22 cellular contexts compared by ENCODE assay signal in the genomic region with DNA sequence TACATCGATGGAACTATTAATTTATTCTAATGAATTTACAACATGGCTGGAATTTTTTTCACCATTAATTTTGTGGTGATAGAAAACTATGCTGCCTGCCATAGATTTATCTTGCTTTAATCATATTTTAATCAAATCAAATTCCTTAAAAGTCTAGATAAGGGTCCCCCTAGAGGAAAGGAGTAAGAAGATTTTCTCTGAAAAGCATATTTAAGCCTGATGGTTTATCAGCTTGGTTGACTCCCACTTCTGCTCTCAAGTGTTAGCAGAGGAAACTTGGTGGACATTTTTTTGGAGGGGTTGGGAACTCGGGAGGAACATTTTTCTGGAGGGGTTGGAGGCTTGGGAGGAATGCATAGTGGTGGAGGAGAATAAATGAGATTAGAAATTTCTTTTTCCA.
DNase-seq lines count a peak whose midpoint lies in the region; ATAC-seq and TF ChIP-seq lines count a peak whose summit lies in the region.
"Had no signal": no experiment of that assay in that cellular context is flagged by ENCODE, and none has a peak within 500 bp of the region (broad histone marks: within the 10 kb centered on the region; RNA-seq: fewer than 3 reads in every experiment).

No MANE protein-coding gene starts in this region.

- CTCF ChIA-PET in A673 (lab: Charles Lee) = no interaction called here
- CTCF ChIA-PET in HCT116 (lab: Charles Lee) = no interaction called here
- CTCF ChIA-PET in activated CD4-positive, alpha-beta memory T cell treated with anti-CD3 and anti-CD28 coated beads, Interleukin-2, amount 10 ng/mL, durations not matched to agents 7 days and 5 days (lab: Charles Lee) = no interaction called here

- no peak overlapping the region for H3K4me3 Mint-ChIP-seq in activated CD4-positive, alpha-beta memory T cell treated with anti-CD3 and anti-CD28 coated beads, Interleukin-2, amount 10 ng/mL, durations not matched to agents 7 days and 5 days
- H3K4me3 Mint-ChIP-seq: activated CD4-positive, alpha-beta memory T cell treated with anti-CD3 and anti-CD28 coated beads for 36 hours; activated T-cell treated with anti-CD3 and anti-CD28 coated beads, Interleukin-2, amount 50 U/mL, for 72 hours; stimulated activated naive B cell treated with anti-CD40 and anti-IgM and Interleukin-4, amounts not matched to agents 10 μg/mL and 1 μg/mL and 100 μg/mL, for 72 hours had no signal

- intact Hi-C loops in A673 (cut with micrococcal nuclease; ENCODE audit: unreplicated experiment) (loop anchor here (5.0 kb wide), 1 partner anchor 186 kb away; no protein-coding TSS in a partner anchor), HCT116 (cut with micrococcal nuclease) (no loop called here), posterior vena cava (cut with DNase I) (no loop called here)

- H3K4me3 ChIP-seq in A673 (ENCODE audit: low read depth, low read length, poor library complexity, severe bottlenecking) = no peak overlapping the region
- H3K4me3 ChIP-seq in HCT116 (replicated peaks in 1 of 2; ENCODE audit: low read depth in 1 of 2, low read length in 2 of 2) = no peak overlapping the region
- H3K4me3 ChIP-seq: A549, lung, upper lobe of left lung had no signal

- H3K4me1 Mint-ChIP-seq in activated CD4-positive, alpha-beta memory T cell treated with anti-CD3 and anti-CD28 coated beads, Interleukin-2, amount 10 ng/mL, durations not matched to agents 7 days and 5 days = no peaks in the 10 kb centered on the region

- TF ChIP-seq POLR2A in HCT116 (IDR thresholded peaks at IDR 0.05; ENCODE audit: borderline replicate concordance, extremely low read depth, insufficient read depth, insufficient read length) = no peak

- peak; percentile 41 for TF ChIP-seq CTCF in A673 (conservative IDR thresholded peaks at IDR 0.05; ENCODE audit: low read depth, low read length)
- TF ChIP-seq CTCF in HCT116 (IDR thresholded peaks at IDR 0.05 in 2 of 3, conservative IDR thresholded peaks at IDR 0.05 in 1 of 3; ENCODE audit: borderline replicate concordance in 1 of 3, insufficient read depth in 1 of 3, low read depth in 2 of 3, low read length in 2 of 3) = peak in 1 of 3 experiments; percentile 29; a peak in 2 of 6 replicates

- RAD21 ChIA-PET in HCT116 (lab: Charles Lee; ENCODE audit: low non-redundant PET in 1 of 2, low total read pairs in 2 of 2, uncharacterized antibody in 2 of 2, unreplicated experiment in 2 of 2) = no interaction called here

- no peak overlapping the region for H2AFZ ChIP-seq in HCT116 (ENCODE audit: low read depth, low read length, poor library complexity, severe bottlenecking)

- H3K36me3 ChIP-seq in A673 (ENCODE audit: insufficient read depth, low read length, poor library complexity, severe bottlenecking) (no peaks in the 10 kb centered on the region), HCT116 (ENCODE audit: control insufficient read depth in 1 of 2, insufficient read depth in 2 of 2, low read length in 2 of 2) (no peaks in the 10 kb centered on the region)
- H3K36me3 ChIP-seq: upper lobe of left lung had no signal

- H3K4me1 ChIP-seq in A673 (ENCODE audit: insufficient read depth, low read length, poor library complexity, severe bottlenecking) = no peaks in the 10 kb centered on the region
- H3K4me1 ChIP-seq in HCT116 (ENCODE audit: control insufficient read depth in 1 of 2, insufficient read depth in 2 of 2, low read length in 2 of 2) = peaks cover 3 to 4% of the 10 kb centered on the region in 2 experiments; a peak in 2 of 4 replicates
- H3K4me1 ChIP-seq: A549, upper lobe of left lung had no signal

- ATAC-seq in HCT116 = no peak
- ATAC-seq: A549; activated T-cell treated with anti-CD3 and anti-CD28 coated beads, Interleukin-2, amount 50 U/mL, for 72 hours; stimulated activated naive B cell treated with anti-CD40 and anti-IgM and Interleukin-4, amounts not matched to agents 10 μg/mL and 1 μg/mL and 100 μg/mL, for 72 hours had no signal

- no peaks in the 10 kb centered on the region for H3K9me2 ChIP-seq in HCT116 (ENCODE audit: insufficient read depth)

- no peak overlapping the region for H3K4me2 ChIP-seq in HCT116 (ENCODE audit: low read length)
- H3K4me2 ChIP-seq: A549 had no signal

- peaks cover 2% of the 10 kb centered on the region for H3K36me3 Mint-ChIP-seq in activated CD4-positive, alpha-beta memory T cell treated with anti-CD3 and anti-CD28 coated beads, Interleukin-2, amount 10 ng/mL, durations not matched to agents 7 days and 5 days (ENCODE audit: low read depth)
- H3K36me3 Mint-ChIP-seq: activated CD4-positive, alpha-beta memory T cell treated with anti-CD3 and anti-CD28 coated beads for 36 hours; naive B cell; stimulated activated naive B cell treated with anti-CD40 and anti-IgM and Interleukin-4, amounts not matched to agents 10 μg/mL and 1 μg/mL and 100 μg/mL, for 72 hours had no signal

- H3K27me3 ChIP-seq in A673 (replicated peaks; ENCODE audit: insufficient read depth, low read depth, low read length, poor library complexity) = no peaks in the 10 kb centered on the region
- no peaks in the 10 kb centered on the region for H3K27me3 ChIP-seq in HCT116 (ENCODE audit: insufficient read depth, low read length)
- H3K27me3 ChIP-seq: upper lobe of left lung had no signal

- H3K79me2 ChIP-seq in HCT116 (ENCODE audit: insufficient read depth, low read length) = no peaks in the 10 kb centered on the region

- TF ChIP-seq RAD21 in HCT116 (IDR thresholded peaks at IDR 0.05; ENCODE audit: low read depth) = peak; percentile 27; the same call in 1 of the 2 replicates

- no peaks in the 10 kb centered on the region for H4K20me1 ChIP-seq in HCT116 (ENCODE audit: insufficient read depth)

- no TSS peak for BruUV-seq in A673 (replicated peaks; lab: Mats Ljungman, UMichigan)
- no TSS peak for BruUV-seq in HCT116 (replicated peaks; lab: Mats Ljungman, UMichigan)

- DNase-seq in A673 (ENCODE audit: low spot score) (peak; percentile 18), HCT116 (ENCODE audit: low read depth, low spot score) (no peak), SK-N-DZ (ENCODE audit: low spot score) (peak; percentile 18), foreskin melanocyte (peak; percentile 11), posterior vena cava (ENCODE audit: low spot score) (no peak), OCI-M2 (lab: John Stamatoyannopoulos, UW; ENCODE audit: unreplicated experiment) (no peak)
- no peak for DNase-seq in activated CD4-positive, alpha-beta memory T cell treated with anti-CD3 and anti-CD28 coated beads, Interleukin-2, amount 10 ng/mL, durations not matched to agents 7 days and 5 days
- DNase-seq in stimulated activated naive CD4-positive, alpha-beta T cell (lab: John Stamatoyannopoulos, UW) = no peak
- DNase-seq: activated CD4-positive, alpha-beta memory T cell treated with anti-CD3 and anti-CD28 coated beads for 36 hours; activated T-cell treated with anti-CD3 and anti-CD28 coated beads, Interleukin-2, amount 50 U/mL, for 72 hours; Caco-2; cerebellar nuclear complex; GDM1; GOT3; naive B cell; NCI-H187 treated with DMSO at 0.1 percent for 48 hours; NCI-H446 treated with DMSO at 0.1 percent for 48 hours; stimulated activated CD4-positive, alpha-beta T cell treated with anti-CD3 and anti-CD28 coated beads, Interleukin-12 subunit alpha, Interleukin-12 subunit beta, amount 100 ng/mL, for 4 hours; stimulated activated naive B cell treated with anti-CD40 and anti-IgM and Interleukin-4, amounts not matched to agents 10 μg/mL and 1 μg/mL and 100 μg/mL, for 72 hours had no signal

- POLR2A ChIA-PET in A673 (lab: Charles Lee; ENCODE audit: low non-redundant PET) = no interaction called here
- POLR2A ChIA-PET in HCT116 (lab: Charles Lee) = no interaction called here
- POLR2A ChIA-PET in activated CD4-positive, alpha-beta memory T cell treated with anti-CD3 and anti-CD28 coated beads, Interleukin-2, amount 10 ng/mL, durations not matched to agents 7 days and 5 days (lab: Charles Lee) = no interaction called here

- H3K9ac ChIP-seq in HCT116 (ENCODE audit: low read length) = no peak overlapping the region

- H3K9me3 Mint-ChIP-seq in activated CD4-positive, alpha-beta memory T cell treated with anti-CD3 and anti-CD28 coated beads, Interleukin-2, amount 10 ng/mL, durations not matched to agents 7 days and 5 days = no peaks in the 10 kb centered on the region
- H3K9me3 Mint-ChIP-seq: activated CD4-positive, alpha-beta memory T cell treated with anti-CD3 and anti-CD28 coated beads for 36 hours; activated T-cell treated with anti-CD3 and anti-CD28 coated beads, Interleukin-2, amount 50 U/mL, for 72 hours; naive B cell; stimulated activated naive B cell treated with anti-CD40 and anti-IgM and Interleukin-4, amounts not matched to agents 10 μg/mL and 1 μg/mL and 100 μg/mL, for 72 hours had no signal

- H3K27ac ChIP-seq in A673 (ENCODE audit: low read depth, low read length, poor library complexity, severe bottlenecking) (no peak overlapping the region), HCT116 (ENCODE audit: low read depth, low read length) (no peak overlapping the region)
- H3K27ac ChIP-seq: A549, upper lobe of left lung had no signal

- peaks cover 17% of the 10 kb centered on the region for H3K27me3 Mint-ChIP-seq in activated CD4-positive, alpha-beta memory T cell treated with anti-CD3 and anti-CD28 coated beads, Interleukin-2, amount 10 ng/mL, durations not matched to agents 7 days and 5 days

- H3K27ac Mint-ChIP-seq in activated CD4-positive, alpha-beta memory T cell treated with anti-CD3 and anti-CD28 coated beads, Interleukin-2, amount 10 ng/mL, durations not matched to agents 7 days and 5 days = no peak overlapping the region
- H3K27ac Mint-ChIP-seq: activated CD4-positive, alpha-beta memory T cell treated with anti-CD3 and anti-CD28 coated beads for 36 hours; activated T-cell treated with anti-CD3 and anti-CD28 coated beads, Interleukin-2, amount 50 U/mL, for 72 hours; stimulated activated naive B cell treated with anti-CD40 and anti-IgM and Interleukin-4, amounts not matched to agents 10 μg/mL and 1 μg/mL and 100 μg/mL, for 72 hours had no signal

- no peaks in the 10 kb centered on the region for H3K9me3 ChIP-seq in A673 (ENCODE audit: low read depth, low read length, poor library complexity, severe bottlenecking)
- no peaks in the 10 kb centered on the region for H3K9me3 ChIP-seq in HCT116 (ENCODE audit: control insufficient read depth in 1 of 2, insufficient read depth in 1 of 2, low read depth in 1 of 2, low read length in 2 of 2)
- H3K9me3 ChIP-seq: A549, Caco-2, upper lobe of left lung had no signal

TF ChIP-seq in HCT116, 20 proteins besides CTCF, POLR2A, EP300 and RAD21 (continues in another document):
- TF ChIP-seq, protein P1, sequence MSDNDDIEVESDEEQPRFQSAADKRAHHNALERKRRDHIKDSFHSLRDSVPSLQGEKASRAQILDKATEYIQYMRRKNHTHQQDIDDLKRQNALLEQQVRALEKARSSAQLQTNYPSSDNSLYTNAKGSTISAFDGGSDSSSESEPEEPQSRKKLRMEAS (IDR thresholded peaks at IDR 0.05) = no peak
- TF ChIP-seq SIN3A (IDR thresholded peaks at IDR 0.05; ENCODE audit: low read depth) = no peak
- TF ChIP-seq EGR1 (IDR thresholded peaks at IDR 0.05; ENCODE audit: low read depth) = no peak
- TF ChIP-seq CBX3 (IDR thresholded peaks at IDR 0.05; ENCODE audit: low read depth) = no peak
- TF ChIP-seq YY1 (IDR thresholded peaks at IDR 0.05; ENCODE audit: extremely low read depth, insufficient replicate concordance, low read depth, low read length) = no peak
- no peak for TF ChIP-seq ELF1 (IDR thresholded peaks at IDR 0.05; ENCODE audit: borderline replicate concordance, low read depth)

Comparison
In these comparisons a context has a peak if more than half of its experiments do, and no peak if none do; other contexts are left out.
1. DNase-seq: peak in A673 (single experiment), SK-N-DZ (single experiment) and foreskin melanocyte (single experiment); none in HCT116 (single experiment), posterior vena cava (single experiment), OCI-M2 (single experiment), activated CD4-positive, alpha-beta memory T cell treated with anti-CD3 and anti-CD28 coated beads, Interleukin-2, amount 10 ng/mL, durations not matched to agents 7 days and 5 days (single experiment) and stimulated activated naive CD4-positive, alpha-beta T cell (0 of 6).